In the genomic region with DNA sequence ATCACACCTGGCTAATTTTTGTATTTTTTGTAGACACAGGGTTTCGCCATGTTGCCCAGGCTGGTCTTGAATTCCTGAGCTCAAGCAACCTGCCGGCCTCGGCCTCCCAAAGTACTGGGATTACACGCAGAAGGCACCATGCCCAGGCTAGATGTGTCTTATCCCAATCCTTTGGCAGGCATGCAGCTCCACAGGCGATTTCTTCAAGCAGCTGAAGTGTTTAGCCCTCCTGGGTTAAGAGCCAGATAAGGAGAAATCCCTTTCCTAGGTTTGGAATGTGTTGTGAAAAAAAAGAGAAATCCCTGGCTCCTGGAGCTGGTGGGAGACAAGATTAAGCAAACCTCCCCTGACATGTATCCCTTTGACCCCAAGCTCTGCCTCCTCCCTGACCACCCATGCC, we compare ENCODE assay signal across 2 cellular contexts.
TF ChIP-seq lines count a peak whose summit lies in the region.

No MANE protein-coding gene starts in this region.

TF ChIP-seq in IMR-90, 13 proteins besides CTCF, POLR2A, EP300 and RAD21:
- TF ChIP-seq FOS (IDR thresholded peaks at IDR 0.05; ENCODE audit: low read depth, low read length) (no peak), CEBPB (IDR thresholded peaks at IDR 0.05; ENCODE audit: low read depth, low read length) (no peak), CHD1 (IDR thresholded peaks at IDR 0.05; ENCODE audit: low read depth, low read length) (no peak), RFX5 (IDR thresholded peaks at IDR 0.05; ENCODE audit: low read depth, low read length) (no peak), MAFK (IDR thresholded peaks at IDR 0.05; ENCODE audit: low read depth, low read length) (no peak), BHLHE40 (IDR thresholded peaks at IDR 0.05; ENCODE audit: low read depth, low read length) (no peak), NFE2L2 (IDR thresholded peaks at IDR 0.05; ENCODE audit: low read depth, low read length) (no peak), RCOR1 (IDR thresholded peaks at IDR 0.05; ENCODE audit: insufficient replicate concordance, low read length) (no peak), MXI1 (IDR thresholded peaks at IDR 0.05; ENCODE audit: borderline replicate concordance, low read depth, low read length) (no peak), SMC3 (IDR thresholded peaks at IDR 0.05; ENCODE audit: low read depth, low read length) (no peak), MAZ (IDR thresholded peaks at IDR 0.05; ENCODE audit: borderline replicate concordance, low read depth, low read length) (no peak)
- TF ChIP-seq, protein P1, sequence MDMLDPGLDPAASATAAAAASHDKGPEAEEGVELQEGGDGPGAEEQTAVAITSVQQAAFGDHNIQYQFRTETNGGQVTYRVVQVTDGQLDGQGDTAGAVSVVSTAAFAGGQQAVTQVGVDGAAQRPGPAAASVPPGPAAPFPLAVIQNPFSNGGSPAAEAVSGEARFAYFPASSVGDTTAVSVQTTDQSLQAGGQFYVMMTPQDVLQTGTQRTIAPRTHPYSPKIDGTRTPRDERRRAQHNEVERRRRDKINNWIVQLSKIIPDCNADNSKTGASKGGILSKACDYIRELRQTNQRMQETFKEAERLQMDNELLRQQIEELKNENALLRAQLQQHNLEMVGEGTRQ (IDR thresholded peaks at IDR 0.05; ENCODE audit: low read depth, low read length) = no peak
- TF ChIP-seq, protein P2, sequence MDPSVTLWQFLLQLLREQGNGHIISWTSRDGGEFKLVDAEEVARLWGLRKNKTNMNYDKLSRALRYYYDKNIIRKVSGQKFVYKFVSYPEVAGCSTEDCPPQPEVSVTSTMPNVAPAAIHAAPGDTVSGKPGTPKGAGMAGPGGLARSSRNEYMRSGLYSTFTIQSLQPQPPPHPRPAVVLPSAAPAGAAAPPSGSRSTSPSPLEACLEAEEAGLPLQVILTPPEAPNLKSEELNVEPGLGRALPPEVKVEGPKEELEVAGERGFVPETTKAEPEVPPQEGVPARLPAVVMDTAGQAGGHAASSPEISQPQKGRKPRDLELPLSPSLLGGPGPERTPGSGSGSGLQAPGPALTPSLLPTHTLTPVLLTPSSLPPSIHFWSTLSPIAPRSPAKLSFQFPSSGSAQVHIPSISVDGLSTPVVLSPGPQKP (IDR thresholded peaks at IDR 0.05; ENCODE audit: borderline replicate concordance, low read depth, low read length) = no peak
TF ChIP-seq in IMR-90: peak in this region for 0.

TF ChIP-seq in K562, 482 proteins besides CTCF, POLR2A, EP300 and RAD21:
- TF ChIP-seq, protein P3, sequence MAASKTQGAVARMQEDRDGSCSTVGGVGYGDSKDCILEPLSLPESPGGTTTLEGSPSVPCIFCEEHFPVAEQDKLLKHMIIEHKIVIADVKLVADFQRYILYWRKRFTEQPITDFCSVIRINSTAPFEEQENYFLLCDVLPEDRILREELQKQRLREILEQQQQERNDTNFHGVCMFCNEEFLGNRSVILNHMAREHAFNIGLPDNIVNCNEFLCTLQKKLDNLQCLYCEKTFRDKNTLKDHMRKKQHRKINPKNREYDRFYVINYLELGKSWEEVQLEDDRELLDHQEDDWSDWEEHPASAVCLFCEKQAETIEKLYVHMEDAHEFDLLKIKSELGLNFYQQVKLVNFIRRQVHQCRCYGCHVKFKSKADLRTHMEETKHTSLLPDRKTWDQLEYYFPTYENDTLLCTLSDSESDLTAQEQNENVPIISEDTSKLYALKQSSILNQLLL (CRISPR knock-in tag; IDR thresholded peaks at IDR 0.05; ENCODE audit: borderline replicate concordance) = no peak
- no peak for TF ChIP-seq POLR2H (tag; IDR thresholded peaks at IDR 0.05; ENCODE audit: low read depth)
- TF ChIP-seq GTF2E2 (tag; IDR thresholded peaks at IDR 0.05) = no peak
- TF ChIP-seq RFX7 (CRISPR knock-in tag; IDR thresholded peaks at IDR 0.05) = no peak
- TF ChIP-seq ZNF75A (CRISPR knock-in tag; IDR thresholded peaks at IDR 0.05) = no peak
- TF ChIP-seq, protein P4, sequence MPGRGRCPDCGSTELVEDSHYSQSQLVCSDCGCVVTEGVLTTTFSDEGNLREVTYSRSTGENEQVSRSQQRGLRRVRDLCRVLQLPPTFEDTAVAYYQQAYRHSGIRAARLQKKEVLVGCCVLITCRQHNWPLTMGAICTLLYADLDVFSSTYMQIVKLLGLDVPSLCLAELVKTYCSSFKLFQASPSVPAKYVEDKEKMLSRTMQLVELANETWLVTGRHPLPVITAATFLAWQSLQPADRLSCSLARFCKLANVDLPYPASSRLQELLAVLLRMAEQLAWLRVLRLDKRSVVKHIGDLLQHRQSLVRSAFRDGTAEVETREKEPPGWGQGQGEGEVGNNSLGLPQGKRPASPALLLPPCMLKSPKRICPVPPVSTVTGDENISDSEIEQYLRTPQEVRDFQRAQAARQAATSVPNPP (IDR thresholded peaks at IDR 0.05; ENCODE audit: borderline replicate concordance, insufficient read depth, insufficient read length) = no peak
- TF ChIP-seq, protein P5, sequence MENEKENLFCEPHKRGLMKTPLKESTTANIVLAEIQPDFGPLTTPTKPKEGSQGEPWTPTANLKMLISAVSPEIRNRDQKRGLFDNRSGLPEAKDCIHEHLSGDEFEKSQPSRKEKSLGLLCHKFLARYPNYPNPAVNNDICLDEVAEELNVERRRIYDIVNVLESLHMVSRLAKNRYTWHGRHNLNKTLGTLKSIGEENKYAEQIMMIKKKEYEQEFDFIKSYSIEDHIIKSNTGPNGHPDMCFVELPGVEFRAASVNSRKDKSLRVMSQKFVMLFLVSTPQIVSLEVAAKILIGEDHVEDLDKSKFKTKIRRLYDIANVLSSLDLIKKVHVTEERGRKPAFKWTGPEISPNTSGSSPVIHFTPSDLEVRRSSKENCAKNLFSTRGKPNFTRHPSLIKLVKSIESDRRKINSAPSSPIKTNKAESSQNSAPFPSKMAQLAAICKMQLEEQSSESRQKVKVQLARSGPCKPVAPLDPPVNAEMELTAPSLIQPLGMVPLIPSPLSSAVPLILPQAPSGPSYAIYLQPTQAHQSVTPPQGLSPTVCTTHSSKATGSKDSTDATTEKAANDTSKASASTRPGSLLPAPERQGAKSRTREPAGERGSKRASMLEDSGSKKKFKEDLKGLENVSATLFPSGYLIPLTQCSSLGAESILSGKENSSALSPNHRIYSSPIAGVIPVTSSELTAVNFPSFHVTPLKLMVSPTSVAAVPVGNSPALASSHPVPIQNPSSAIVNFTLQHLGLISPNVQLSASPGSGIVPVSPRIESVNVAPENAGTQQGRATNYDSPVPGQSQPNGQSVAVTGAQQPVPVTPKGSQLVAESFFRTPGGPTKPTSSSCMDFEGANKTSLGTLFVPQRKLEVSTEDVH (IDR thresholded peaks at IDR 0.05; ENCODE audit: low read depth, partially characterized antibody) = no peak
- TF ChIP-seq ZFP30 (CRISPR knock-in tag; IDR thresholded peaks at IDR 0.05; ENCODE audit: borderline replicate concordance) = no peak
- no peak for TF ChIP-seq ZNF695 (CRISPR knock-in tag; IDR thresholded peaks at IDR 0.05)
